ENCODE assay signal across 19 cellular contexts in the genomic region with DNA sequence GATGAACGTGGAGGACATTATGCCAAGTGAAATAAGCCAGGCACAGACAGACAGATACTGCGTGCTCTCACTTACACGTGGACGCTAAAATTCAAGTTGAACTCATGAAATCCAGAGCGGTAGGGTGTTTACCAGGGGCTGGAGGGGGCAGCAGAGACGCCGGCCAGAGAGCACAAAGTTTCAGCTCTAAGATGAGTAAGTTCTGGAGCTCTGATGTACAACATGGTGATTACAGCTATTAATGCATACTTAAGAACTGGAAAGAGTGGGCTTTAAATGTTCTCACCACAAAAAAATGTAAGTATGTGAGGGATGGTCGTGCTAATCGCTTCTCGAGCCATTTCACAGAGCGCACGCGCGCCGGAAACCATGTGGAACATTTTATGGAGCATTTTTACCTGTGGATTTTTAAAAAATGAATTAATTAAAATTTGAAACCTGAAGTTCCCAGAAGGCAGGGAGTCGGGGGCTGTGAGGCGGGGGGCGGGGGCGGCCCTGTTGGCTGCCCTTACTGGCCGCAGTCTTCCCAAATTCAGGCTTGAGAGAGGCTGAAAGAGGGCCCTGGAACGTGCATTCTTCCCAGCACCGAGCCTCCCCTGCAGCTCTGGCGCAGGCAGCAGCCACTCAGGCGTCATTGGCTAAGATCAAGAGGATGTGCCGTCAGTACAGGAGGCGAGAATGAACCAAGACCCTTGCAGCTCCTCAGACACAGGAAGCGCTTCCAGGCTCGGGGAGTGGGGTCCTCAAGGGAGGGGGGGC.
"Had no signal": no experiment of that assay in that cellular context is flagged by ENCODE, and none has a peak within 500 bp of the region (broad histone marks: within the 10 kb centered on the region; RNA-seq: fewer than 3 reads in every experiment).

No MANE protein-coding gene starts in this region.

- ATAC-seq: activated CD4-positive, alpha-beta T cell treated with anti-CD3 and anti-CD28 coated beads for 36 hours; body of pancreas; left lung; pancreas; WTC11 had no signal

- H3K4me3 ChIP-seq: body of pancreas, dorsolateral prefrontal cortex, left lung, pancreas, suprapubic skin, transverse colon had no signal

- DNase-seq: activated CD4-positive, alpha-beta memory T cell treated with anti-CD3 and anti-CD28 coated beads for 36 hours; activated CD4-positive, alpha-beta T cell treated with anti-CD3 and anti-CD28 coated beads for 36 hours; activated naive CD8-positive, alpha-beta T cell treated with anti-CD3 and anti-CD28 coated beads for 36 hours; activated T-cell treated with anti-CD3 and anti-CD28 coated beads for 4 hours; body of pancreas; caudate nucleus; dorsolateral prefrontal cortex; foreskin melanocyte; glutamatergic neuron; stimulated activated CD4-positive, alpha-beta T cell treated with anti-CD3 and anti-CD28 coated beads, Interleukin-12 subunit alpha, Interleukin-12 subunit beta, amount 100 ng/mL, for 4 hours; stimulated activated CD4-positive, alpha-beta T cell treated with anti-CD3 and anti-CD28 coated beads, Interleukin-1b, Interleukin-23, amount 100 ng/mL, for 48 hours; stimulated activated CD8-positive, alpha-beta memory T cell treated with anti-CD3 and anti-CD28 coated beads, Interleukin-4, amount 100 ng/mL, for 48 hours; transverse colon had no signal

- H3K9me3 ChIP-seq: body of pancreas, left lung, pancreas, suprapubic skin, transverse colon had no signal

- H3K27ac ChIP-seq: body of pancreas, dorsolateral prefrontal cortex, epithelial cell of prostate, left lung, pancreas, suprapubic skin, transverse colon had no signal

- FAIRE-seq: colon, pancreas had no signal

- H3K27me3 ChIP-seq: pancreas had no signal

- H3K4me1 ChIP-seq: body of pancreas, pancreas, transverse colon had no signal

- H3K36me3 ChIP-seq: left lung, pancreas, suprapubic skin, transverse colon had no signal
